1 cellular context compared by ENCODE assay signal in genomic region chr11:12149672-12150225, GRCh38.
TF ChIP-seq lines count a peak whose summit lies in the region.

No MANE protein-coding gene starts in this region.

TF ChIP-seq in K562, 482 proteins besides CTCF, POLR2A, EP300 and RAD21 (continued from another document and continues in another):
- no peak for TF ChIP-seq ZBTB40 (IDR thresholded peaks at IDR 0.05)
- no peak for TF ChIP-seq ZBTB40 (CRISPR knock-in tag; IDR thresholded peaks at IDR 0.05)
- TF ChIP-seq BRD9 (IDR thresholded peaks at IDR 0.05; ENCODE audit: low read depth, partially characterized antibody), result no peak
- TF ChIP-seq OTX1 (CRISPR knock-in tag; IDR thresholded peaks at IDR 0.05), result peak; percentile 73; the same call in 1 of the 2 replicates
- peak; percentile 86 for TF ChIP-seq SMARCA4 (IDR thresholded peaks at IDR 0.05)
- no peak for TF ChIP-seq KLF1 (tag; IDR thresholded peaks at IDR 0.05)
- TF ChIP-seq ZNF134 (CRISPR knock-in tag; conservative IDR thresholded peaks at IDR 0.05), result peak; percentile 36; the same call in 1 of the 2 replicates
- no peak for TF ChIP-seq ZC3H11A (IDR thresholded peaks at IDR 0.05; ENCODE audit: low read depth, low read length)
- TF ChIP-seq ELF2 (CRISPR knock-in tag; IDR thresholded peaks at IDR 0.05), result 0 out of 2 replicates have a peak, but pooled peaks have one; percentile 29
- TF ChIP-seq ZFX (CRISPR knock-in tag; IDR thresholded peaks at IDR 0.05), result peak; percentile 32; the same call in 1 of the 2 replicates
- no peak for TF ChIP-seq RBBP5 (IDR thresholded peaks at IDR 0.05; ENCODE audit: borderline replicate concordance, insufficient read depth, low read length, poor library complexity, severe bottlenecking)
- no peak for TF ChIP-seq MCM3 (IDR thresholded peaks at IDR 0.05)
- TF ChIP-seq MTA1 (IDR thresholded peaks at IDR 0.05; ENCODE audit: borderline replicate concordance), result peak; percentile 72; the same call in 1 of the 2 replicates
- TF ChIP-seq HMBOX1 (IDR thresholded peaks at IDR 0.05), result peak; percentile 63; the same call in 1 of the 2 replicates
- peak in 1 of 3 experiments; percentile 83; a peak in 2 of 6 replicates for TF ChIP-seq ZBTB11 (CRISPR knock-in tag; IDR thresholded peaks at IDR 0.05)
- no peak for TF ChIP-seq SRF (CRISPR knock-in tag; IDR thresholded peaks at IDR 0.05)
- TF ChIP-seq REST (CRISPR knock-in tag; IDR thresholded peaks at IDR 0.05; ENCODE audit: low read depth), result no peak
- TF ChIP-seq HNRNPL (IDR thresholded peaks at IDR 0.05; ENCODE audit: low read depth, low read length), result no peak
- TF ChIP-seq NR2C1 (IDR thresholded peaks at IDR 0.05), result no peak
- TF ChIP-seq NR2C1 (tag; IDR thresholded peaks at IDR 0.05), result no peak
- TF ChIP-seq PBX2 (CRISPR knock-in tag; IDR thresholded peaks at IDR 0.05; ENCODE audit: low read depth), result no peak
- peak; percentile 75 for TF ChIP-seq PBX2 (tag; conservative IDR thresholded peaks at IDR 0.05; ENCODE audit: low read depth)
- TF ChIP-seq ZBTB2 (IDR thresholded peaks at IDR 0.05), result 0 out of 2 replicates have a peak, but pooled peaks have one; percentile 37
- no peak for TF ChIP-seq BRD4 (IDR thresholded peaks at IDR 0.05)
- TF ChIP-seq NCOA1 (IDR thresholded peaks at IDR 0.05; ENCODE audit: low read depth), result peak; percentile 81; the same call in 1 of the 2 replicates
- TF ChIP-seq ATF4 (CRISPR knock-in tag; IDR thresholded peaks at IDR 0.05), result peak; percentile 70
- no peak for TF ChIP-seq ZBTB49 (CRISPR knock-in tag; IDR thresholded peaks at IDR 0.05; ENCODE audit: borderline replicate concordance)
